8 cellular contexts compared by ENCODE assay signal in genomic region chr3:107421170-107421792, GRCh38. TPM values are rescaled to one million over a fixed set of nuclear protein-coding genes. Genes with fewer than 3 reads are reported as not detected.
DNase-seq lines count a peak whose midpoint lies in the region; ATAC-seq and TF ChIP-seq lines count a peak whose summit lies in the region.

No MANE protein-coding gene starts in this region.

- H4K8ac ChIP-seq in neuronal stem cell (ENCODE audit: low read depth, low read length): no peak overlapping the region

- no peak overlapping the region for H3K14ac ChIP-seq in neuronal stem cell (ENCODE audit: low read length)

- H3K36me3 ChIP-seq in neuronal stem cell (replicated peaks in 1 of 2; ENCODE audit: control insufficient read depth in 2 of 2, insufficient read depth in 2 of 2, low read length in 2 of 2): no peaks in the 10 kb centered on the region

- H3K27me3 ChIP-seq in neuronal stem cell (ENCODE audit: control insufficient read depth in 3 of 3, insufficient read depth in 3 of 3, low read depth in 1 of 3, low read length in 3 of 3): no peaks in the 10 kb centered on the region

- no peak overlapping the region for H3K4me2 ChIP-seq in neuronal stem cell (ENCODE audit: insufficient read depth, low read length, poor library complexity, severe bottlenecking)

- no peak overlapping the region for H2BK5ac ChIP-seq in neuronal stem cell (ENCODE audit: low read length)

- H3K23ac ChIP-seq in neuronal stem cell (ENCODE audit: low read depth, low read length, poor library complexity): no peak overlapping the region

- no peak overlapping the region for H3K4me3 ChIP-seq in GM12875 (ENCODE audit: low read depth, low read length)
- H3K4me3 ChIP-seq in NB4 (ENCODE audit: low read depth, low read length): peak overlapping the region; percentile 35
- peak overlapping the region; percentile 24 for H3K4me3 ChIP-seq in fibroblast of mammary gland (ENCODE audit: control insufficient read depth, low read depth, low read length)
- no peak overlapping the region for H3K4me3 ChIP-seq in neuronal stem cell (ENCODE audit: low read length in 2 of 2)

- no peaks in the 10 kb centered on the region for H3K79me1 ChIP-seq in neuronal stem cell (ENCODE audit: low read depth, low read length)

- TF ChIP-seq CTCF in GM12875 (IDR thresholded peaks at IDR 0.05; ENCODE audit: borderline replicate concordance, insufficient read depth, low read depth, low read length) (peak; percentile 34; the same call in 1 of the 2 replicates), NB4 (IDR thresholded peaks at IDR 0.05; ENCODE audit: low read depth, low read length) (peak; percentile 50), fibroblast of mammary gland (conservative IDR thresholded peaks at IDR 0.05; ENCODE audit: control insufficient read depth, insufficient read depth, low read depth, low read length) (peak; percentile 69)

- H3K27me3 Mint-ChIP-seq in T-helper 17 cell: peaks cover 33% of the 10 kb centered on the region

- H3K4ac ChIP-seq in neuronal stem cell (ENCODE audit: low read length): no peak overlapping the region

- peak overlapping the region; percentile 39 for H2AFZ ChIP-seq in neuronal stem cell (ENCODE audit: low read length)

- H2BK12ac ChIP-seq in neuronal stem cell (ENCODE audit: low read length): no peak overlapping the region

- no peak overlapping the region for H3K27ac Mint-ChIP-seq in T-helper 17 cell

- H2BK120ac ChIP-seq in neuronal stem cell (ENCODE audit: low read depth, low read length): no peak overlapping the region

- peak; percentile 90 for ATAC-seq in HG02642 (IDR thresholded peaks at IDR 0.05; ENCODE audit: poor library complexity, unreplicated experiment)
- peak; percentile 75 for ATAC-seq in T-helper 17 cell

- no peak overlapping the region for H2AK5ac ChIP-seq in neuronal stem cell (ENCODE audit: low read depth, low read length)

- H3K36me3 Mint-ChIP-seq in T-helper 17 cell (ENCODE audit: low read depth): peaks cover 2% of the 10 kb centered on the region

- no peak overlapping the region for H3K27ac ChIP-seq in neuronal stem cell (replicated peaks; ENCODE audit: low read length)

- peak; percentile 84 to 86 for DNase-seq in AML-193 (lab: John Stamatoyannopoulos, UW)
- DNase-seq in NB4 (ENCODE audit: low read depth): peak; percentile 71
- no peak for DNase-seq in T-helper 17 cell
- DNase-seq in fibroblast of mammary gland (ENCODE audit: low read depth): peak; percentile 79
- peak; percentile 57 for DNase-seq in neuronal stem cell (ENCODE audit: low spot score)
- DNase-seq in stimulated activated CD4-positive, alpha-beta T cell treated with anti-CD3 and anti-CD28 coated beads, Interleukin-15, amount 100 ng/mL, for 24 hours: no peak

- H3K9ac ChIP-seq in neuronal stem cell (ENCODE audit: low read depth, low read length, poor library complexity): no peak overlapping the region

- no peak for TF ChIP-seq POLR2A in NB4 (IDR thresholded peaks at IDR 0.05; ENCODE audit: extremely low read depth, insufficient read length)

- peaks cover 3% of the 10 kb centered on the region for H3K4me1 Mint-ChIP-seq in T-helper 17 cell

- H3K9me3 ChIP-seq in T-helper 17 cell (ENCODE audit: control insufficient read depth, low read length, poor library complexity, severe bottlenecking) (no peaks in the 10 kb centered on the region), neuronal stem cell (replicated peaks in 1 of 2; ENCODE audit: control insufficient read depth in 2 of 2, insufficient read depth in 1 of 2, low read depth in 1 of 2, low read length in 2 of 2) (no peaks in the 10 kb centered on the region)

- no peak overlapping the region for H3K18ac ChIP-seq in neuronal stem cell (ENCODE audit: low read length)

- H4K91ac ChIP-seq in neuronal stem cell (ENCODE audit: low read depth, low read length, poor library complexity): no peak overlapping the region

- no peak overlapping the region for H2BK15ac ChIP-seq in neuronal stem cell (ENCODE audit: low read length)

- peaks cover 0 to 1% of the 10 kb centered on the region in 2 donors for H3K4me1 ChIP-seq in neuronal stem cell (ENCODE audit: control insufficient read depth in 2 of 2, insufficient read depth in 1 of 2, low read depth in 1 of 2, low read length in 2 of 2)

- peak overlapping the region; percentile 70 for H3K4me3 Mint-ChIP-seq in T-helper 17 cell

- WGBS in neuronal stem cell (ENCODE audit: extremely low coverage in 2 of 2, insufficient read length in 2 of 2, insufficient replicate concordance in 1 of 2), 2 donors: no CpG with 5 or more reads among the region's 4 CpGs

RNA-seq across cellular contexts. Expression of gene CCDC54, which starts 44.0 kb away (rescaled TPM):
- not detected for total RNA-seq in T-helper 17 cell
- not detected for polyA plus RNA-seq in neuronal stem cell (2013, experiment 1 of 2)
- polyA plus RNA-seq in neuronal stem cell (2013, experiment 2 of 2): not detected

Comparison
In these comparisons a context has a peak if more than half of its experiments do, and no peak if none do; other contexts are left out.
1. DNase-seq: peak in AML-193 (2 of 2), NB4 (single experiment), fibroblast of mammary gland (single experiment) and neuronal stem cell (single experiment); none in T-helper 17 cell (0 of 3) and stimulated activated CD4-positive, alpha-beta T cell treated with anti-CD3 and anti-CD28 coated beads, Interleukin-15, amount 100 ng/mL, for 24 hours (single experiment).
2. H3K4me3 ChIP-seq: peak in NB4 (single experiment) and fibroblast of mammary gland (single experiment); none in GM12875 (single experiment) and neuronal stem cell (0 of 2).
3. Peak in every context shown above with its lines, with median percentiles within 50 percentile points of each other: CTCF ChIP-seq.